Comparison of ENCODE assay signal across 1 cellular context in the genomic region with DNA sequence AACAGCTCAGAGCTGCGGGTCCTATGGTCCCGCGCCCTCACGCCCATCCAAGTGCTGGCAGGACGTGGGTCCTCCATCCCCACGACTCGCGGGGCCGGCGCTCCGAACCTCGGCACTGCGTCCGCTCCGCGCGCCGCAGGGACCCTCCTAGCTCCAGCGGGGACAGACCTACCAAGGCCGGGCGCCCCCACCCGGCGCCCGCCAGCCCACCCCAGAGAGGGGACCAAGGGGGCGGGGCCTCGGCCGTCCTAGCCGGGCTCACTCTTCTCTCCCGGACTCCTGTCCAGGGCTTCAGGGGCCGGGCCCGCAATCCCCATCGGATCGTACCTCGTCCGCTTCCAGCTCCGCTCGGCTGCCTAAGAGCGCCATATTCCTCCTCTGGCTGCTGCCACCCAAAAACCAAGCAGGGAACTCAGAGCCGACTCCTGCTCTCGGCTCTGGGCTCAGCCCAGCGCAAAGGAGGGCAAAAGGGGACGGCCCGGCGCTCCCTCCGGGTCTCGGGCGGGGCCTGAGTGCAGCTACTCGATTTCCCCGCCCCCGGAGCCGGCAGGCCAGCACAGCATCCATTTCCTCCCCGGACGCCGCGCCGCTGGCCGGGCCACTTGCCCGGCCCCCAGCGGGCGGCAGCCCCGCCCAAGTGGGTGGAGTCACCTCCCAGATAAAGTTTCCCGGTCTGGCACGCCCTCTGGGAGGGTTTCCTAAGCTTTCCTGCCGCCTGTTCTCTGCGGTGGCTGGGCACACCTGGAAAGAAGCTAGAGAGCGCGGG.
TF ChIP-seq lines count a peak whose summit lies in the region.

A gene (minus strand): TSS at position 460 of the 766 bp plus-strand sequence. CDS start 91 bp downstream, at position 369.

TF ChIP-seq in SK-N-SH, 30 proteins besides CTCF, POLR2A, EP300 and RAD21 (continued from another document):
- TF ChIP-seq POLR2AphosphoS5 (IDR thresholded peaks at IDR 0.05; ENCODE audit: low read depth, low read length), result peak; percentile 48; the same call in 1 of the 2 replicates
- TF ChIP-seq, protein P1, sequence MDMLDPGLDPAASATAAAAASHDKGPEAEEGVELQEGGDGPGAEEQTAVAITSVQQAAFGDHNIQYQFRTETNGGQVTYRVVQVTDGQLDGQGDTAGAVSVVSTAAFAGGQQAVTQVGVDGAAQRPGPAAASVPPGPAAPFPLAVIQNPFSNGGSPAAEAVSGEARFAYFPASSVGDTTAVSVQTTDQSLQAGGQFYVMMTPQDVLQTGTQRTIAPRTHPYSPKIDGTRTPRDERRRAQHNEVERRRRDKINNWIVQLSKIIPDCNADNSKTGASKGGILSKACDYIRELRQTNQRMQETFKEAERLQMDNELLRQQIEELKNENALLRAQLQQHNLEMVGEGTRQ (IDR thresholded peaks at IDR 0.05; ENCODE audit: borderline replicate concordance, low read depth, low read length), result no peak
